ENCODE assay signal across 8 cellular contexts in genomic region chr16:27204232-27204915, GRCh38. TPM values are rescaled to one million over a fixed set of nuclear protein-coding genes. Genes with fewer than 3 reads are reported as not detected.
DNase-seq lines count a peak whose midpoint lies in the region; ATAC-seq, FAIRE-seq and TF ChIP-seq lines count a peak whose summit lies in the region.

No MANE protein-coding gene starts in this region.

- H3K27ac ChIP-seq in CD4-positive, alpha-beta T cell (ENCODE audit: low read depth, low read length), result peak overlapping the region; percentile 97
- peak overlapping the region; percentile 95 to 99 for H3K27ac ChIP-seq in ascending aorta
- H3K27ac ChIP-seq in layer of hippocampus (ENCODE audit: low read depth, low read length), result peak overlapping the region; percentile 95
- peak overlapping the region; percentile 86 to 89 for H3K27ac ChIP-seq in thoracic aorta

- no peaks in the 10 kb centered on the region for H3K27me3 Mint-ChIP-seq in CD4-positive, alpha-beta T cell

- H3K36me3 ChIP-seq in ascending aorta (no peaks in the 10 kb centered on the region), thoracic aorta (no peaks in the 10 kb centered on the region)

- no peaks in the 10 kb centered on the region for H3K9me3 Mint-ChIP-seq in CD4-positive, alpha-beta T cell

- peak overlapping the region; percentile 95 for H3K4me3 ChIP-seq in Jurkat, Clone E6-1 (ENCODE audit: low read length)
- H3K4me3 ChIP-seq in ascending aorta, result peak overlapping the region; percentile 62 to 88
- H3K4me3 ChIP-seq in thoracic aorta, result peak overlapping the region; percentile 77

- H3K4me3 Mint-ChIP-seq in CD4-positive, alpha-beta T cell, result peak overlapping the region; percentile 97

- H3K27ac Mint-ChIP-seq in CD4-positive, alpha-beta T cell, result peak overlapping the region; percentile 96

- no peak for ATAC-seq in CD4-positive, alpha-beta T cell (ENCODE audit: poor library complexity)
- no peak for ATAC-seq in thoracic aorta (ENCODE audit: insufficient number of reproducible peaks, low FRiP score, low read depth)
- no peak for ATAC-seq in GM19324 (IDR thresholded peaks at IDR 0.05; ENCODE audit: low FRiP score, unreplicated experiment)

- POLR2A ChIA-PET in CD4-positive, alpha-beta T cell (lab: Charles Lee), result interaction anchor here (0.6 to 3.6 kb wide), 27 partner anchors 8 to 260 kb away, joined by 3 to 110 read pairs (median 6); partner anchors contain the start of gene IL21R

- no peak for TF ChIP-seq CTCF in CD4-positive, alpha-beta T cell (IDR thresholded peaks at IDR 0.05)
- TF ChIP-seq CTCF in ascending aorta (IDR thresholded peaks at IDR 0.05) (no peak), thoracic aorta (IDR thresholded peaks at IDR 0.05) (no peak)

- peak in 1 of 10 experiments; percentile 7 for DNase-seq in CD4-positive, alpha-beta T cell
- no peak for DNase-seq in Jurkat, Clone E6-1 (ENCODE audit: low read depth, low spot score)
- DNase-seq in ascending aorta (ENCODE audit: low spot score in 2 of 2), result no peak
- no peak for DNase-seq in thoracic aorta (ENCODE audit: low spot score)
- DNase-seq in AG08396 (ENCODE audit: low spot score), result no peak
- DNase-seq in RCC 7860 (ENCODE audit: low spot score), result no peak

- FAIRE-seq in RCC 7860 (lab: Jason Lieb, UNC), result no peak

- H3K36me3 Mint-ChIP-seq in CD4-positive, alpha-beta T cell (ENCODE audit: low read depth), result peaks cover 21% of the 10 kb centered on the region

- intact Hi-C loops in CD4-positive, alpha-beta T cell (cut with DNase I, micrococcal nuclease), result loop anchor here in 1 of 2 experiments (2.0 kb wide), 1 partner anchor 64 kb away; the partner anchor contains the start of gene NSMCE1
- intact Hi-C loops in ascending aorta (cut with DNase I), result loop anchor here (2.0 to 10.0 kb wide), 3 partner anchors 38 to 1350 kb away; partner anchors contain the start of gene SGF29

- no peaks in the 10 kb centered on the region for H3K9me3 ChIP-seq in CD4-positive, alpha-beta T cell (ENCODE audit: control insufficient read depth, low read length)
- no peaks in the 10 kb centered on the region for H3K9me3 ChIP-seq in ascending aorta
- no peaks in the 10 kb centered on the region for H3K9me3 ChIP-seq in thoracic aorta

- H3K4me1 Mint-ChIP-seq in CD4-positive, alpha-beta T cell (ENCODE audit: low read depth), result peaks cover 53% of the 10 kb centered on the region

- no peaks in the 10 kb centered on the region for H3K27me3 ChIP-seq in CD4-positive, alpha-beta T cell (ENCODE audit: control insufficient read depth, insufficient read depth, low read length)
- H3K27me3 ChIP-seq in ascending aorta (no peaks in the 10 kb centered on the region), layer of hippocampus (ENCODE audit: control insufficient read depth, insufficient read depth, low read length) (no peaks in the 10 kb centered on the region), thoracic aorta (replicated peaks; ENCODE audit: insufficient read depth) (no peaks in the 10 kb centered on the region)

- CTCF ChIA-PET in CD4-positive, alpha-beta T cell (lab: Charles Lee), result interaction anchor here (1.2 to 3.9 kb wide), 5 partner anchors 24 to 49 kb away, joined by 3 to 22 read pairs (median 11); no protein-coding TSS in a partner anchor

- H3K4me1 ChIP-seq in ascending aorta (peaks cover 5 to 11% of the 10 kb centered on the region in 2 donors), thoracic aorta (ENCODE audit: control insufficient read depth in 1 of 2, low read depth in 2 of 2) (peaks cover 3 to 12% of the 10 kb centered on the region in 2 donors)

RNA-seq across cellular contexts. Expression of gene KDM8, which starts 1.0 kb away (rescaled TPM):
- total RNA-seq in CD4-positive, alpha-beta T cell, result 10 to 100 TPM; 15.1 to 17.3 TPM
- polyA plus RNA-seq in Jurkat, Clone E6-1 (2012; ENCODE audit: insufficient read depth, insufficient read length), result 7.9 TPM
- total RNA-seq in ascending aorta, result 55.5 TPM
- total RNA-seq in thoracic aorta, result 1 to 10 TPM; 1.5 to 9.0 TPM
